In the genomic region with DNA sequence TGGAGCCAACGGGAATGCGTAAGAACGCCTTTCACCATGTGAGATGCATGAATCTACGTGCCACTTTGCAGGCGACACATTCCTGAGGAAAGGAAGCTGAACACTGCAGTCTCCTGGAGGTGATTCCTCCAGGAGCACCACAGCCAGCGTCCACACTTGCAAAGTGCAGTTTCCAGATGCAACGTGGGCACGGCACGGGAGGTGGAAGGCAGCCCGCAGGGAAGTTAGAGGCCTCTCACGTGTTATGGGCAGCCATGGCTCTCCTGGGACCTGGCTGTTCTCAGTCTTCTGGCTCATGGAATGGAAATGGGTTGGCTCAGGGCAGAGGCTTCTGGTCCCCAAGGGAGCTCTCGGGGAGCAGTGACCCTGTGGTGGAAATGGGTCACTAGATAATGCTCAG, we compare ENCODE assay signal across 19 cellular contexts.
"Had no signal": no experiment of that assay in that cellular context is flagged by ENCODE, and none has a peak within 500 bp of the region (broad histone marks: within the 10 kb centered on the region; RNA-seq: fewer than 3 reads in every experiment).

No MANE protein-coding gene starts in this region.

- H3K27me3 ChIP-seq: Peyer's patch had no signal

- H3K4me2 ChIP-seq: PC-9, SK-N-SH had no signal

- H2AFZ ChIP-seq: PC-9 had no signal

- H3K36me3 ChIP-seq: Peyer's patch had no signal

- H3K9me2 ChIP-seq: SK-N-SH had no signal

- DNase-seq: KBM-7, MV-4-11, NCI-H1048, NCI-H1105 treated with DMSO at 0.1 percent for 48 hours, NCI-H1417 treated with DMSO at 0.1 percent for 48 hours, NCI-H146, NCI-H1694 treated with DMSO at 0.1 percent for 48 hours, NCI-H1930, NCI-H2081, NCI-H2107, NCI-H2227 treated with DMSO at 0.1 percent for 48 hours, NCI-H524, NCI-H526 treated with DMSO at 0.1 percent for 48 hours, NCI-H748 treated with DMSO at 0.1 percent for 48 hours, PC-9, Peyer's patch, SHP77, SK-N-SH had no signal

- H3K9me3 ChIP-seq: Peyer's patch, SK-N-SH had no signal

- H3K27ac ChIP-seq: HL-60, PC-9, Peyer's patch had no signal

- H3K9ac ChIP-seq: SK-N-SH had no signal

- H3K4me1 ChIP-seq: Peyer's patch had no signal

- H3K4me3 ChIP-seq: PC-9, Peyer's patch had no signal
